Comparison of ENCODE assay signal across 13 cellular contexts in genomic region chr6:135812085-135812526, GRCh38. TPM values are rescaled to one million over a fixed set of nuclear protein-coding genes. Genes with fewer than 3 reads are reported as not detected.
A peak's percentile ranks its signal among the peaks of the same experiment; 100 is the strongest.
DNase-seq lines count a peak whose midpoint lies in the region; ATAC-seq and TF ChIP-seq lines count a peak whose summit lies in the region.
"Had no signal": no experiment of that assay in that cellular context is flagged by ENCODE, and none has a peak within 500 bp of the region (broad histone marks: within the 10 kb centered on the region; RNA-seq: fewer than 3 reads in every experiment).

No MANE protein-coding gene starts in this region.

- H3K9me3 Mint-ChIP-seq in T-helper 2 cell treated with Interferon-gamma antibody and Interleukin-4, amounts not matched to agents 5 μg/mL and 100 μg/mL, for 36 hours = peaks cover 7% of the 10 kb centered on the region
- H3K9me3 Mint-ChIP-seq in progenitor cell of endocrine pancreas (ENCODE audit: low read depth) = peaks cover 12% of the 10 kb centered on the region
- H3K9me3 Mint-ChIP-seq: activated CD4-positive, alpha-beta memory T cell treated with anti-CD3 and anti-CD28 coated beads, Interleukin-2, amount 10 ng/mL, durations not matched to agents 7 days and 5 days had no signal

- no peaks in the 10 kb centered on the region for H3K27me3 Mint-ChIP-seq in T-helper 2 cell treated with Interferon-gamma antibody and Interleukin-4, amounts not matched to agents 5 μg/mL and 100 μg/mL, for 36 hours (ENCODE audit: low read depth)
- no peaks in the 10 kb centered on the region for H3K27me3 Mint-ChIP-seq in progenitor cell of endocrine pancreas
- H3K27me3 Mint-ChIP-seq: activated naive CD4-positive, alpha-beta T cell treated with anti-CD3 and anti-CD28 coated beads, Interleukin-2, amount 50 U/mL, for 24 hours had no signal

- H3K4me3 Mint-ChIP-seq in T-helper 2 cell treated with Interferon-gamma antibody and Interleukin-4, amounts not matched to agents 5 μg/mL and 100 μg/mL, for 36 hours = no peak overlapping the region
- no peak overlapping the region for H3K4me3 Mint-ChIP-seq in progenitor cell of endocrine pancreas (ENCODE audit: low read depth)
- H3K4me3 Mint-ChIP-seq: activated CD4-positive, alpha-beta memory T cell treated with anti-CD3 and anti-CD28 coated beads, Interleukin-2, amount 10 ng/mL, durations not matched to agents 7 days and 5 days; activated naive CD4-positive, alpha-beta T cell treated with anti-CD3 and anti-CD28 coated beads, Interleukin-2, amount 50 U/mL, for 24 hours had no signal

- H3K36me3 Mint-ChIP-seq in T-helper 2 cell treated with Interferon-gamma antibody and Interleukin-4, amounts not matched to agents 5 μg/mL and 100 μg/mL, for 36 hours (ENCODE audit: low read depth) = no peaks in the 10 kb centered on the region
- no peaks in the 10 kb centered on the region for H3K36me3 Mint-ChIP-seq in progenitor cell of endocrine pancreas (ENCODE audit: insufficient read depth)

- H3K4me3 ChIP-seq in adrenal gland = no peak overlapping the region
- H3K4me3 ChIP-seq: thoracic aorta had no signal

- no peak for TF ChIP-seq POLR2A in adrenal gland (IDR thresholded peaks at IDR 0.05)

- H3K36me3 ChIP-seq in adrenal gland (replicated peaks in 1 of 2) = no peaks in the 10 kb centered on the region
- H3K36me3 ChIP-seq: thoracic aorta had no signal

- TF ChIP-seq CTCF in progenitor cell of endocrine pancreas (IDR thresholded peaks at IDR 0.05; ENCODE audit: unreplicated experiment) (no peak), adrenal gland (IDR thresholded peaks at IDR 0.05) (no peak)

- H3K9me3 ChIP-seq in adrenal gland (replicated peaks in 1 of 3) = no peaks in the 10 kb centered on the region
- H3K9me3 ChIP-seq: thoracic aorta had no signal

- no peaks in the 10 kb centered on the region for H3K4me1 ChIP-seq in adrenal gland (replicated peaks in 1 of 2)

- intact Hi-C loops in left cardiac atrium (cut with DNase I) = no loop called here
- intact Hi-C loops in sciatic nerve (cut with DNase I) = no loop called here
- intact Hi-C loops in adrenal gland (cut with DNase I) = no loop called here

- H3K27ac Mint-ChIP-seq in T-helper 2 cell treated with Interferon-gamma antibody and Interleukin-4, amounts not matched to agents 5 μg/mL and 100 μg/mL, for 36 hours = no peak overlapping the region
- no peak overlapping the region for H3K27ac Mint-ChIP-seq in progenitor cell of endocrine pancreas
- H3K27ac Mint-ChIP-seq: activated CD4-positive, alpha-beta memory T cell treated with anti-CD3 and anti-CD28 coated beads, Interleukin-2, amount 10 ng/mL, durations not matched to agents 7 days and 5 days; activated naive CD4-positive, alpha-beta T cell treated with anti-CD3 and anti-CD28 coated beads, Interleukin-2, amount 50 U/mL, for 24 hours had no signal

- no peak overlapping the region for H3K27ac ChIP-seq in adrenal gland
- H3K27ac ChIP-seq: thoracic aorta had no signal

- no peaks in the 10 kb centered on the region for H3K4me1 Mint-ChIP-seq in T-helper 2 cell treated with Interferon-gamma antibody and Interleukin-4, amounts not matched to agents 5 μg/mL and 100 μg/mL, for 36 hours (ENCODE audit: low read depth)
- H3K4me1 Mint-ChIP-seq in progenitor cell of endocrine pancreas (ENCODE audit: low read depth) = peaks cover 20% of the 10 kb centered on the region
- H3K4me1 Mint-ChIP-seq: activated CD4-positive, alpha-beta memory T cell treated with anti-CD3 and anti-CD28 coated beads, Interleukin-2, amount 10 ng/mL, durations not matched to agents 7 days and 5 days; activated naive CD4-positive, alpha-beta T cell treated with anti-CD3 and anti-CD28 coated beads, Interleukin-2, amount 50 U/mL, for 24 hours had no signal

- 78 to 86% (median 80%) methylated on average over 5 of the region's 5 CpGs for WGBS in adrenal gland, 4 donors

- DNase-seq in HS-27A (ENCODE audit: low read depth) (peak; percentile 12), T1000 (lab: John Stamatoyannopoulos, UW) (peak; percentile 78), left cardiac atrium (peak; percentile 28), sciatic nerve (ENCODE audit: low spot score) (peak; percentile 59), progenitor cell of endocrine pancreas (ENCODE audit: low spot score, unreplicated experiment) (no peak), adrenal gland (no peak)
- DNase-seq in stimulated activated naive CD4-positive, alpha-beta T cell treated with Interleukin-2 at 50 U/mL for 16 hours (lab: John Stamatoyannopoulos, UW) = no peak
- DNase-seq in T-helper 2 cell treated with Interferon-gamma antibody and Interleukin-4, amounts not matched to agents 5 μg/mL and 100 μg/mL, for 36 hours (ENCODE audit: low spot score) = no peak
- DNase-seq: activated CD4-positive, alpha-beta memory T cell treated with anti-CD3 and anti-CD28 coated beads, Interleukin-2, amount 10 ng/mL, durations not matched to agents 7 days and 5 days; KG1; occipital lobe had no signal

- ATAC-seq in left cardiac atrium = peak in 1 of 2 donors; percentile 47
- ATAC-seq in sciatic nerve = peak; percentile 92

- no peaks in the 10 kb centered on the region for H3K27me3 ChIP-seq in adrenal gland

RNA-seq across cellular contexts. Expression of gene PDE7B, which starts 39.4 kb away (rescaled TPM):
- total RNA-seq in left cardiac atrium (10 to 100 TPM; 10.3 TPM), sciatic nerve (13.3 TPM), progenitor cell of endocrine pancreas (0.07 TPM in 1 of 2 replicates, not detected in the other), adrenal gland (10 to 100 TPM in 1 of 8 donors, 1 to 10 TPM in 7; 4.3 to 11.5 (median 6.5) TPM)
- polyA plus RNA-seq in adrenal gland = 1 to 10 TPM; 1.3 to 3.3 (median 2.5) TPM

Comparison
In these comparisons a context has a peak if more than half of its experiments do, and no peak if none do; other contexts are left out.
1. DNase-seq: peak in HS-27A (single experiment), T1000 (single experiment), left cardiac atrium (single experiment) and sciatic nerve (single experiment); none in stimulated activated naive CD4-positive, alpha-beta T cell treated with Interleukin-2 at 50 U/mL for 16 hours (single experiment), T-helper 2 cell treated with Interferon-gamma antibody and Interleukin-4, amounts not matched to agents 5 μg/mL and 100 μg/mL, for 36 hours (single experiment), progenitor cell of endocrine pancreas (single experiment) and adrenal gland (0 of 7).